In the genomic region with DNA sequence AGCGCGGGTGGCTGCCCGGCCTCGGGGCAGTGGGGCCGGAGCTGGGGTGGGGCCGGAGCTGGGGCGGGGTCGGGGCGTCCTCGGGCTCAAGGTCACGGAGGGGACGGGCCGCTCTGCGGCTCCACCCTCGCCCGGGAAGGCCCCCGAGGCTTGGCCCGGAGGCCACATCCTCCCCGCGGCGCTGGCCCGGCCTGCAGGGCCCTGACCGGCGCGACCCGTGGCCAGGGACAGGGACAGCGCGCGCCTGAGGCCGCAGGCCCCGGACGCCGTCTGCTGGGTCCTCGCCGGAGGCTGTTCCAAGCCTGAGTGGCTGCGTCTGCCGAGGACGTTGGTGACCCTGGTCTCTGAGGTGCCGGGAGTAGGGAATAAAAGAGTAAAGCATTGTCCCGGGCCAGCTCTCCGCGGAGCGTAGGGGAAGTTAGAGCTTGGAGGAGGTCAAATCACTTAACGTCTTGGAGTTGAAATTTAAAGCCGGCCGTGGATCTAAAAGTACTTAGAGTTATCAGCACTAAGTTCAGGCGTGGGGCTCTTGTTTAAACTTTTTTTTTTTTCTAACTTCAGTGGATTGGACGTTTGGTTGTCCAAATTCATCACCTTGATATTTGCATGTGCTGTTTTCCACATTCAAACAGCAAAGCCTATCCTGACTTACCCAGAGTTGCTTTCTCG, we compare ENCODE assay signal across 1 cellular context.
TF ChIP-seq lines count a peak whose summit lies in the region.

No MANE protein-coding gene starts in this region.

TF ChIP-seq in K562, 482 proteins besides CTCF, POLR2A, EP300 and RAD21 (continued from another document and continues in another):
- TF ChIP-seq ZBTB33 (CRISPR knock-in tag; IDR thresholded peaks at IDR 0.05), result peak; percentile 30; the same call in 1 of the 2 replicates
- TF ChIP-seq PTRF (tag; IDR thresholded peaks at IDR 0.05), result no peak
- no peak for TF ChIP-seq ZNF347 (CRISPR knock-in tag; IDR thresholded peaks at IDR 0.05; ENCODE audit: low read depth)
- no peak for TF ChIP-seq ZFP91 (CRISPR knock-in tag; IDR thresholded peaks at IDR 0.05)
- no peak for TF ChIP-seq SREBF1 (IDR thresholded peaks at IDR 0.05; ENCODE audit: borderline replicate concordance, low read depth, low read length)
- TF ChIP-seq RBFOX2 (IDR thresholded peaks at IDR 0.05; ENCODE audit: low read depth, low read length), result peak; percentile 86
- TF ChIP-seq ZNF408 (CRISPR knock-in tag; IDR thresholded peaks at IDR 0.05; ENCODE audit: low read depth), result no peak
- no peak for TF ChIP-seq SNRNP70 (optimal IDR thresholded peaks at IDR 0.05; ENCODE audit: low read depth, low read length)
- TF ChIP-seq RNF219 (CRISPR knock-in tag; IDR thresholded peaks at IDR 0.05), result no peak
- no peak for TF ChIP-seq GABPB1 (CRISPR knock-in tag; IDR thresholded peaks at IDR 0.05)
- TF ChIP-seq, protein P1, sequence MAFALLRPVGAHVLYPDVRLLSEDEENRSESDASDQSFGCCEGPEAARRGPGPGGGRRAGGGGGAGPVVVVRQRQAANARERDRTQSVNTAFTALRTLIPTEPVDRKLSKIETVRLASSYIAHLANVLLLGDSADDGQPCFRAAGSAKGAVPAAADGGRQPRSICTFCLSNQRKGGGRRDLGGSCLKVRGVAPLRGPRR (CRISPR knock-in tag; IDR thresholded peaks at IDR 0.05), result no peak
- no peak for TF ChIP-seq ZNF583 (CRISPR knock-in tag; IDR thresholded peaks at IDR 0.05)
- TF ChIP-seq ZBTB1 (CRISPR knock-in tag; IDR thresholded peaks at IDR 0.05; ENCODE audit: borderline replicate concordance, low read depth), result no peak
- no peak for TF ChIP-seq ZKSCAN3 (CRISPR knock-in tag; IDR thresholded peaks at IDR 0.05)
- no peak for TF ChIP-seq RFX1 (IDR thresholded peaks at IDR 0.05)
- no peak for TF ChIP-seq PHB2 (IDR thresholded peaks at IDR 0.05; ENCODE audit: low read depth)
- no peak for TF ChIP-seq ZEB2 (IDR thresholded peaks at IDR 0.05)
- no peak for TF ChIP-seq MAFF (IDR thresholded peaks at IDR 0.05; ENCODE audit: low read length)
- TF ChIP-seq SAFB (IDR thresholded peaks at IDR 0.05; ENCODE audit: borderline replicate concordance, low read depth, low read length), result peak; percentile 16; the same call in 1 of the 2 replicates
- no peak for TF ChIP-seq HMG20B (CRISPR knock-in tag; IDR thresholded peaks at IDR 0.05)
- no peak for TF ChIP-seq ETV6 (IDR thresholded peaks at IDR 0.05; ENCODE audit: borderline replicate concordance in 1 of 2, low read depth in 2 of 2, low read length in 1 of 2)
- no peak for TF ChIP-seq ETV6 (CRISPR knock-in tag; IDR thresholded peaks at IDR 0.05; ENCODE audit: borderline replicate concordance)
- no peak for TF ChIP-seq ETV1 (tag; conservative IDR thresholded peaks at IDR 0.05; ENCODE audit: low read depth)
- TF ChIP-seq MAFG (tag; conservative IDR thresholded peaks at IDR 0.05), result no peak
- no peak for TF ChIP-seq REST (CRISPR knock-in tag; IDR thresholded peaks at IDR 0.05; ENCODE audit: low read depth)
- no peak for TF ChIP-seq MYC (IDR thresholded peaks at IDR 0.05; ENCODE audit: low read depth, low read length)
- TF ChIP-seq MYC (CRISPR knock-in tag; IDR thresholded peaks at IDR 0.05; ENCODE audit: borderline replicate concordance, low read depth), result no peak
- TF ChIP-seq ZNF780A (CRISPR knock-in tag; IDR thresholded peaks at IDR 0.05), result no peak
- TF ChIP-seq EWSR1 (IDR thresholded peaks at IDR 0.05; ENCODE audit: borderline replicate concordance, low read depth, partially characterized antibody), result no peak
- no peak for TF ChIP-seq PTBP1 (IDR thresholded peaks at IDR 0.05; ENCODE audit: low read depth, low read length)
- no peak for TF ChIP-seq EZH2 (IDR thresholded peaks at IDR 0.05; ENCODE audit: borderline replicate concordance, low read depth, low read length)
- TF ChIP-seq C11orf30 (IDR thresholded peaks at IDR 0.05; ENCODE audit: low read depth), result no peak
- TF ChIP-seq, protein P2, sequence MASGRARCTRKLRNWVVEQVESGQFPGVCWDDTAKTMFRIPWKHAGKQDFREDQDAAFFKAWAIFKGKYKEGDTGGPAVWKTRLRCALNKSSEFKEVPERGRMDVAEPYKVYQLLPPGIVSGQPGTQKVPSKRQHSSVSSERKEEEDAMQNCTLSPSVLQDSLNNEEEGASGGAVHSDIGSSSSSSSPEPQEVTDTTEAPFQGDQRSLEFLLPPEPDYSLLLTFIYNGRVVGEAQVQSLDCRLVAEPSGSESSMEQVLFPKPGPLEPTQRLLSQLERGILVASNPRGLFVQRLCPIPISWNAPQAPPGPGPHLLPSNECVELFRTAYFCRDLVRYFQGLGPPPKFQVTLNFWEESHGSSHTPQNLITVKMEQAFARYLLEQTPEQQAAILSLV (tag; IDR thresholded peaks at IDR 0.05), result no peak
- TF ChIP-seq, protein P3, sequence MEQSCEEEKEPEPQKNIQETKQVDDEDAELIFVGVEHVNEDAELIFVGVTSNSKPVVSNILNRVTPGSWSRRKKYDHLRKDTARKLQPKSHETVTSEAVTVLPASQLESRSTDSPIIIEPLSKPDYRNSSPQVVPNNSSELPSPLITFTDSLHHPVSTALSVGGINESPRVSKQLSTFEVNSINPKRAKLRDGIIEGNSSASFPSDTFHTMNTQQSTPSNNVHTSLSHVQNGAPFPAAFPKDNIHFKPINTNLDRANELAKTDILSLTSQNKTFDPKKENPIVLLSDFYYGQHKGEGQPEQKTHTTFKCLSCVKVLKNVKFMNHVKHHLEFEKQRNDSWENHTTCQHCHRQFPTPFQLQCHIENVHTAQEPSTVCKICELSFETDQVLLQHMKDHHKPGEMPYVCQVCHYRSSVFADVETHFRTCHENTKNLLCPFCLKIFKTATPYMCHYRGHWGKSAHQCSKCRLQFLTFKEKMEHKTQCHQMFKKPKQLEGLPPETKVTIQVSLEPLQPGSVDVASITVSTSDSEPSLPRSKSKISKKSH (CRISPR knock-in tag; IDR thresholded peaks at IDR 0.05), result no peak
- no peak for TF ChIP-seq KDM2B (CRISPR knock-in tag; IDR thresholded peaks at IDR 0.05)
- TF ChIP-seq, protein P4, sequence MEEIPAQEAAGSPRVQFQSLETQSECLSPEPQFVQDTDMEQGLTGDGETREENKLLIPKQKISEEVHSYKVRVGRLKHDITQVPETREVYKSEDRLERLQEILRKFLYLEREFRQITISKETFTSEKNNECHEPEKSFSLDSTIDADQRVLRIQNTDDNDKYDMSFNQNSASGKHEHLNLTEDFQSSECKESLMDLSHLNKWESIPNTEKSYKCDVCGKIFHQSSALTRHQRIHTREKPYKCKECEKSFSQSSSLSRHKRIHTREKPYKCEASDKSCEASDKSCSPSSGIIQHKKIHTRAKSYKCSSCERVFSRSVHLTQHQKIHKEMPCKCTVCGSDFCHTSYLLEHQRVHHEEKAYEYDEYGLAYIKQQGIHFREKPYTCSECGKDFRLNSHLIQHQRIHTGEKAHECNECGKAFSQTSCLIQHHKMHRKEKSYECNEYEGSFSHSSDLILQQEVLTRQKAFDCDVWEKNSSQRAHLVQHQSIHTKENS (CRISPR knock-in tag; IDR thresholded peaks at IDR 0.05), result no peak
- TF ChIP-seq, protein P5, sequence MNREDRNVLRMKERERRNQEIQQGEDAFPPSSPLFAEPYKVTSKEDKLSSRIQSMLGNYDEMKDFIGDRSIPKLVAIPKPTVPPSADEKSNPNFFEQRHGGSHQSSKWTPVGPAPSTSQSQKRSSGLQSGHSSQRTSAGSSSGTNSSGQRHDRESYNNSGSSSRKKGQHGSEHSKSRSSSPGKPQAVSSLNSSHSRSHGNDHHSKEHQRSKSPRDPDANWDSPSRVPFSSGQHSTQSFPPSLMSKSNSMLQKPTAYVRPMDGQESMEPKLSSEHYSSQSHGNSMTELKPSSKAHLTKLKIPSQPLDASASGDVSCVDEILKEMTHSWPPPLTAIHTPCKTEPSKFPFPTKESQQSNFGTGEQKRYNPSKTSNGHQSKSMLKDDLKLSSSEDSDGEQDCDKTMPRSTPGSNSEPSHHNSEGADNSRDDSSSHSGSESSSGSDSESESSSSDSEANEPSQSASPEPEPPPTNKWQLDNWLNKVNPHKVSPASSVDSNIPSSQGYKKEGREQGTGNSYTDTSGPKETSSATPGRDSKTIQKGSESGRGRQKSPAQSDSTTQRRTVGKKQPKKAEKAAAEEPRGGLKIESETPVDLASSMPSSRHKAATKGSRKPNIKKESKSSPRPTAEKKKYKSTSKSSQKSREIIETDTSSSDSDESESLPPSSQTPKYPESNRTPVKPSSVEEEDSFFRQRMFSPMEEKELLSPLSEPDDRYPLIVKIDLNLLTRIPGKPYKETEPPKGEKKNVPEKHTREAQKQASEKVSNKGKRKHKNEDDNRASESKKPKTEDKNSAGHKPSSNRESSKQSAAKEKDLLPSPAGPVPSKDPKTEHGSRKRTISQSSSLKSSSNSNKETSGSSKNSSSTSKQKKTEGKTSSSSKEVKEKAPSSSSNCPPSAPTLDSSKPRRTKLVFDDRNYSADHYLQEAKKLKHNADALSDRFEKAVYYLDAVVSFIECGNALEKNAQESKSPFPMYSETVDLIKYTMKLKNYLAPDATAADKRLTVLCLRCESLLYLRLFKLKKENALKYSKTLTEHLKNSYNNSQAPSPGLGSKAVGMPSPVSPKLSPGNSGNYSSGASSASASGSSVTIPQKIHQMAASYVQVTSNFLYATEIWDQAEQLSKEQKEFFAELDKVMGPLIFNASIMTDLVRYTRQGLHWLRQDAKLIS (CRISPR knock-in tag; IDR thresholded peaks at IDR 0.05), result no peak
- no peak for TF ChIP-seq PURB (CRISPR knock-in tag; IDR thresholded peaks at IDR 0.05; ENCODE audit: low read depth)
- no peak for TF ChIP-seq MCM7 (IDR thresholded peaks at IDR 0.05)
- TF ChIP-seq ZNF311 (CRISPR knock-in tag; IDR thresholded peaks at IDR 0.05), result no peak
- no peak for TF ChIP-seq SIX5 (IDR thresholded peaks at IDR 0.05; ENCODE audit: borderline replicate concordance in 1 of 2, insufficient read depth in 1 of 2, low read depth in 1 of 2, low read length in 2 of 2)
- no peak for TF ChIP-seq MYBL2 (IDR thresholded peaks at IDR 0.05; ENCODE audit: low read depth)
- no peak for TF ChIP-seq MYBL2 (CRISPR knock-in tag; IDR thresholded peaks at IDR 0.05; ENCODE audit: borderline replicate concordance)
- no peak for TF ChIP-seq HIVEP1 (CRISPR knock-in tag; IDR thresholded peaks at IDR 0.05)
- TF ChIP-seq CEBPB (tag; IDR thresholded peaks at IDR 0.05), result no peak
- no peak for TF ChIP-seq MTA1 (IDR thresholded peaks at IDR 0.05; ENCODE audit: borderline replicate concordance)
